Comparison of ENCODE assay signal across 1 cellular context in genomic region chr10:43128958-43129706, GRCh38.
TF ChIP-seq lines count a peak whose summit lies in the region.

No MANE protein-coding gene starts in this region.

TF ChIP-seq in K562, 482 proteins besides CTCF, POLR2A, EP300 and RAD21:
- TF ChIP-seq GATAD2A (IDR thresholded peaks at IDR 0.05) (no peak), FOXP1 (CRISPR knock-in tag; IDR thresholded peaks at IDR 0.05) (no peak), MEIS2 (IDR thresholded peaks at IDR 0.05; ENCODE audit: partially characterized antibody) (peak; percentile 63), HES1 (IDR thresholded peaks at IDR 0.05; ENCODE audit: low read depth) (peak; percentile 38), SOX6 (IDR thresholded peaks at IDR 0.05) (no peak), TEAD4 (IDR thresholded peaks at IDR 0.05; ENCODE audit: low read length) (peak; percentile 66), TEAD4 (CRISPR knock-in tag; IDR thresholded peaks at IDR 0.05; ENCODE audit: borderline replicate concordance) (no peak), CBFA2T3 (IDR thresholded peaks at IDR 0.05) (peak; percentile 76), AFF4 (CRISPR knock-in tag; IDR thresholded peaks at IDR 0.05) (no peak), RCOR1 (IDR thresholded peaks at IDR 0.05; ENCODE audit: borderline replicate concordance in 1 of 2, low read depth in 2 of 2, low read length in 2 of 2) (0 out of 4 replicates have a peak, but pooled peaks of 1 of the 2 experiments have one; percentile 38), CBFA2T2 (conservative IDR thresholded peaks at IDR 0.05) (peak; percentile 59), NCOR1 (IDR thresholded peaks at IDR 0.05) (0 out of 2 replicates have a peak, but pooled peaks have one; percentile 42), DPF2 (IDR thresholded peaks at IDR 0.05) (0 out of 2 replicates have a peak, but pooled peaks have one; percentile 49), MLLT1 (IDR thresholded peaks at IDR 0.05) (peak in 1 of 2 experiments; percentile 80; a peak in 2 of 4 replicates), KDM1A (IDR thresholded peaks at IDR 0.05) (peak; percentile 58 to 67; a peak in 2 of 4 replicates), TCF3 (CRISPR knock-in tag; IDR thresholded peaks at IDR 0.05) (peak; percentile 76), POLR2H (tag; IDR thresholded peaks at IDR 0.05; ENCODE audit: low read depth) (no peak), FOS (IDR thresholded peaks at IDR 0.05; ENCODE audit: extremely low read depth, insufficient read length) (peak; percentile 11), CTBP1 (IDR thresholded peaks at IDR 0.05; ENCODE audit: borderline replicate concordance) (0 out of 2 replicates have a peak, but pooled peaks have one; percentile 30), FOSL1 (tag; conservative IDR thresholded peaks at IDR 0.05) (peak; percentile 92), ATF3 (IDR thresholded peaks at IDR 0.05) (peak; percentile 74), ATF3 (CRISPR knock-in tag; conservative IDR thresholded peaks at IDR 0.05) (no peak), HMGN3 (IDR thresholded peaks at IDR 0.05; ENCODE audit: borderline replicate concordance, extremely low read depth, insufficient read length, low read depth, low read length) (no peak), ATF1 (CRISPR knock-in tag; IDR thresholded peaks at IDR 0.05) (no peak), ATF1 (tag; IDR thresholded peaks at IDR 0.05) (0 out of 2 replicates have a peak, but pooled peaks have one; percentile 23), THAP7 (CRISPR knock-in tag; IDR thresholded peaks at IDR 0.05) (no peak), HDAC1 (IDR thresholded peaks at IDR 0.05) (peak in 1 of 2 experiments; percentile 45; a peak in 1 of 4 replicates), MECOM (CRISPR knock-in tag; IDR thresholded peaks at IDR 0.05) (no peak), LCOR (CRISPR knock-in tag; IDR thresholded peaks at IDR 0.05) (peak; percentile 69), CBFB (CRISPR knock-in tag; IDR thresholded peaks at IDR 0.05) (0 out of 2 replicates have a peak, but pooled peaks have one; percentile 29), SMARCA4 (IDR thresholded peaks at IDR 0.05) (peak; percentile 57), RFX7 (CRISPR knock-in tag; IDR thresholded peaks at IDR 0.05) (no peak), SPI1 (IDR thresholded peaks at IDR 0.05; ENCODE audit: borderline replicate concordance, low read depth, low read length) (0 out of 2 replicates have a peak, but pooled peaks have one; percentile 24), ZNF274 (IDR thresholded peaks at IDR 0.05; ENCODE audit: borderline replicate concordance, low read depth, low read length) (no peak), ZNF764 (CRISPR knock-in tag; IDR thresholded peaks at IDR 0.05; ENCODE audit: low read depth) (no peak), EGR1 (conservative IDR thresholded peaks at IDR 0.05) (peak; percentile 40), JUND (IDR thresholded peaks at IDR 0.05; ENCODE audit: borderline replicate concordance, low read depth, low read length) (peak; percentile 80), JUND (tag; IDR thresholded peaks at IDR 0.05; ENCODE audit: borderline replicate concordance, low read depth, low read length) (peak; percentile 80; the same call in 2 of the 3 replicates), VEZF1 (CRISPR knock-in tag; IDR thresholded peaks at IDR 0.05) (peak; percentile 52), SMARCE1 (IDR thresholded peaks at IDR 0.05) (peak; percentile 66), CREM (IDR thresholded peaks at IDR 0.05; ENCODE audit: low read depth) (0 out of 2 replicates have a peak, but pooled peaks have one; percentile 10), MAZ (CRISPR knock-in tag; conservative IDR thresholded peaks at IDR 0.05 in 1 of 2, IDR thresholded peaks at IDR 0.05 in 1 of 2) (peak in 1 of 2 experiments; percentile 27; a peak in 1 of 4 replicates)
TF ChIP-seq in K562: peak in this region for 27.
